26 cellular contexts compared by ENCODE assay signal in the genomic region with DNA sequence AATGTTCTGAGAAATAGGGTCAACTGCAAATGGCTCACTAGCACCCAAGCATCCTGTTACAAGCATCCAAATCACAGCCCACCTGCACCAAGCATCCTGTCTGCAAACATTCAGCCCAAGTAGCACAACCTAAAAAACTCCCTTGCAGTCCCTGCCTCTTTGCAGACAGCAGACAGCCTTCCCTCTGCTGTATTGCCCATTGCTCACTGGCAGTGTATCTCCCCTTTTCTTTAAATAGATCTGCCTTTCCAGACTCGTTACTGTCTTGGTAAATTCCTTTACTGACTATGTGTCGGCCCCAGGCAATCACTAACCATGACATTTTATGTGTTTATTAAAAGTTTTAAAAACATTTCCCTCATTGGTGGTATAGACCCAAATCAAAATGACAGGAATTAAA.
"Had no signal": no experiment of that assay in that cellular context is flagged by ENCODE, and none has a peak within 500 bp of the region (broad histone marks: within the 10 kb centered on the region; RNA-seq: fewer than 3 reads in every experiment).

No MANE protein-coding gene starts in this region.

- H3K4me3 Mint-ChIP-seq: immature natural killer cell; memory B cell; natural killer cell; stimulated activated naive B cell treated with anti-CD40 and anti-IgM and Interleukin-4, amounts not matched to agents 10 μg/mL and 1 μg/mL and 100 μg/mL, for 72 hours; stimulated activated naive CD8-positive, alpha-beta T cell treated with anti-CD3 and anti-CD28 coated beads, Interleukin-15, Interleukin-2, amounts not matched to agents 100 ng/mL and 50 ng/mL, for 24 hours had no signal

- H3K9me3 ChIP-seq: lower lobe of right lung, ovary, thoracic aorta, uterus had no signal

- ATAC-seq: left ventricle myocardium superior; lower lobe of right lung; natural killer cell; psoas muscle; right cardiac atrium; stimulated activated naive B cell treated with anti-CD40 and anti-IgM and Interleukin-4, amounts not matched to agents 10 μg/mL and 1 μg/mL and 100 μg/mL, for 72 hours; upper lobe of right lung had no signal

- DNase-seq: dorsolateral prefrontal cortex; effector CD4-positive, alpha-beta T cell; hypothalamus; immature natural killer cell; left ventricle myocardium superior; lower lobe of right lung; natural killer cell; occipital lobe; ovary; posterior cingulate gyrus; psoas muscle; right cardiac atrium; small intestine; stimulated activated CD4-positive, alpha-beta T cell treated with anti-CD3 and anti-CD28 coated beads, Interleukin-15, amount 100 ng/mL, for 24 hours; stimulated activated CD4-positive, alpha-beta T cell treated with anti-CD3 and anti-CD28 coated beads, Interleukin-2, amount 100 ng/mL, for 48 hours; stimulated activated naive B cell treated with anti-CD40 and anti-IgM and Interleukin-4, amounts not matched to agents 10 μg/mL and 1 μg/mL and 100 μg/mL, for 72 hours; upper lobe of right lung; uterus had no signal

- H3K4me1 Mint-ChIP-seq: immature natural killer cell; memory B cell; natural killer cell; stimulated activated naive B cell treated with anti-CD40 and anti-IgM and Interleukin-4, amounts not matched to agents 10 μg/mL and 1 μg/mL and 100 μg/mL, for 72 hours had no signal

- H3K27me3 Mint-ChIP-seq: memory B cell; stimulated activated naive B cell treated with anti-CD40 and anti-IgM and Interleukin-4, amounts not matched to agents 10 μg/mL and 1 μg/mL and 100 μg/mL, for 72 hours had no signal

- H3K36me3 Mint-ChIP-seq: immature natural killer cell; memory B cell; natural killer cell; stimulated activated naive B cell treated with anti-CD40 and anti-IgM and Interleukin-4, amounts not matched to agents 10 μg/mL and 1 μg/mL and 100 μg/mL, for 72 hours had no signal

- H3K4me3 ChIP-seq: dorsolateral prefrontal cortex, esophagus muscularis mucosa, lower lobe of right lung, ovary, psoas muscle, thoracic aorta, tibial nerve, upper lobe of right lung, uterus had no signal

- H3K4me1 ChIP-seq: esophagus muscularis mucosa, lower lobe of right lung, psoas muscle, upper lobe of right lung, uterus had no signal

- FAIRE-seq: colon, frontal cortex, keratinocyte, small intestine had no signal

- H3K27me3 ChIP-seq: dorsolateral prefrontal cortex, esophagus muscularis mucosa, ovary, tibial nerve, upper lobe of right lung, uterus had no signal

- H3K27ac Mint-ChIP-seq: immature natural killer cell; memory B cell; natural killer cell; stimulated activated naive B cell treated with anti-CD40 and anti-IgM and Interleukin-4, amounts not matched to agents 10 μg/mL and 1 μg/mL and 100 μg/mL, for 72 hours; stimulated activated naive CD8-positive, alpha-beta T cell treated with anti-CD3 and anti-CD28 coated beads, Interleukin-15, Interleukin-2, amounts not matched to agents 100 ng/mL and 50 ng/mL, for 24 hours had no signal

- H3K27ac ChIP-seq: dorsolateral prefrontal cortex, esophagus muscularis mucosa, lower lobe of right lung, ovary, psoas muscle, thoracic aorta, tibial nerve, upper lobe of right lung, uterus had no signal

- H3K36me3 ChIP-seq: lower lobe of right lung, ovary, tibial nerve, upper lobe of right lung, uterus had no signal
